In genomic region chr11:69637956-69638871, GRCh38 we compare ENCODE assay signal across 8 cellular contexts. TPM values are rescaled to one million over a fixed set of nuclear protein-coding genes. Genes with fewer than 3 reads are reported as not detected.
DNase-seq lines count a peak whose midpoint lies in the region; ATAC-seq and TF ChIP-seq lines count a peak whose summit lies in the region.

No MANE protein-coding gene starts in this region.

- peak overlapping the region in 1 of 2 donors; percentile 86 for H3K27ac ChIP-seq in coronary artery
- peak overlapping the region; percentile 73 for H3K27ac ChIP-seq in upper lobe of right lung

- peaks cover 36% of the 10 kb centered on the region for H3K4me1 ChIP-seq in upper lobe of right lung

- WGBS in lower leg skin, 2 donors = 0 to 1% methylated on average over 23 to 50 of the region's 76 CpGs

- no peaks in the 10 kb centered on the region for H3K9me3 ChIP-seq in upper lobe of right lung

- peak; percentile 22 for ATAC-seq in upper lobe of right lung

- H3K36me3 ChIP-seq in upper lobe of right lung = no peaks in the 10 kb centered on the region

- H3K27me3 ChIP-seq in upper lobe of right lung = peaks cover 10% of the 10 kb centered on the region

- in situ Hi-C loops in G401 (cut with HindIII; ENCODE audit: low sequenced_read_pairs) = no loop called here

- DNase-seq in Daoy (ENCODE audit: low read depth) (peak; percentile 78), NCI-H2171 treated with DMSO at 0.1 percent for 48 hours (lab: John Stamatoyannopoulos, UW) (peak; percentile 40), coronary artery (ENCODE audit: low spot score) (peak; percentile 73), lower leg skin (ENCODE audit: low spot score in 2 of 2) (no peak), upper lobe of right lung (peak; percentile 85), G401 (ENCODE audit: low spot score) (no peak)
- DNase-seq in activated CD4-positive, alpha-beta T cell treated with anti-CD3 and anti-CD28 coated beads for 4 hours = no peak
- DNase-seq in activated CD8-positive, alpha-beta memory T cell treated with anti-CD3 and anti-CD28 coated beads, Interleukin-2, amount 50 U/mL, for 48 hours = no peak

- H3K4me3 ChIP-seq in coronary artery (peak overlapping the region; percentile 83), lower leg skin (ENCODE audit: low read depth, poor library complexity, severe bottlenecking) (peak overlapping the region; percentile 23), upper lobe of right lung (peak overlapping the region; percentile 55)

- intact Hi-C loops in lower leg skin (cut with DNase I; ENCODE audit: low total_unique reads) = no loop called here
- intact Hi-C loops in upper lobe of right lung (cut with DNase I) = no loop called here

- TF ChIP-seq CTCF in coronary artery (IDR thresholded peaks at IDR 0.05) (no peak), lower leg skin (IDR thresholded peaks at IDR 0.05) (no peak), upper lobe of right lung (IDR thresholded peaks at IDR 0.05) (no peak)

- no peak for TF ChIP-seq POLR2A in lower leg skin (IDR thresholded peaks at IDR 0.05)

RNA-seq across cellular contexts. Expression of gene CCND1, which starts 2.7 kb away (rescaled TPM):
- 180 and 264 TPM in 2 replicates for total RNA-seq in Daoy (2014; rRNA removed; shearing (Covaris generic))
- 100 to 1,000 TPM; 194 to 370 (median 229) TPM for total RNA-seq in lower leg skin
- 283 TPM for total RNA-seq in upper lobe of right lung
- 91.6 and 101 TPM in 2 replicates for total RNA-seq in G401 (2014; rRNA removed; shearing (Covaris generic))

RNA-seq across cellular contexts. Expression of gene LTO1, which starts 36.9 kb away (rescaled TPM):
- 11.2 and 17.1 TPM in 2 replicates for total RNA-seq in Daoy (2014; rRNA removed; shearing (Covaris generic))
- total RNA-seq in lower leg skin (10 to 100 TPM; 15.2 to 69.2 (median 27.2) TPM), upper lobe of right lung (25.7 TPM)
- total RNA-seq in G401 (2014; rRNA removed; shearing (Covaris generic)) = 17.1 and 19.8 TPM in 2 replicates

Comparison
In these comparisons a context has a peak if more than half of its experiments do, and no peak if none do; other contexts are left out.
1. DNase-seq: peak in Daoy (single experiment), NCI-H2171 treated with DMSO at 0.1 percent for 48 hours (single experiment), coronary artery (single experiment) and upper lobe of right lung (single experiment); none in lower leg skin (0 of 2), activated CD4-positive, alpha-beta T cell treated with anti-CD3 and anti-CD28 coated beads for 4 hours (0 of 2), G401 (single experiment) and activated CD8-positive, alpha-beta memory T cell treated with anti-CD3 and anti-CD28 coated beads, Interleukin-2, amount 50 U/mL, for 48 hours (single experiment).
2. H3K4me3 ChIP-seq: peak in every context shown above with its lines; median percentile 83 in coronary artery; 55 in upper lobe of right lung; 23 in lower leg skin.